In genomic region chr19:35628565-35629331, GRCh38 we compare ENCODE assay signal across 8 cellular contexts. TPM values are rescaled to one million over a fixed set of nuclear protein-coding genes. Genes with fewer than 3 reads are reported as not detected.
DNase-seq lines count a peak whose midpoint lies in the region; ATAC-seq and TF ChIP-seq lines count a peak whose summit lies in the region.

Gene RBM42, plus strand, starts transcription at chr19:35629036. Its CDS starts 118 bp downstream, at chr19:35629154.

- H3K4me3 Mint-ChIP-seq in activated T-cell treated with anti-CD3 and anti-CD28 coated beads, Interleukin-2, amount 50 U/mL, for 4 hours, result peak within 1 kb of the TSS; percentile 100

- CTCF ChIA-PET in Panc1 (lab: Charles Lee), result no interaction called here

- no peaks in the 10 kb centered on the region for H3K27me3 Mint-ChIP-seq in activated T-cell treated with anti-CD3 and anti-CD28 coated beads, Interleukin-2, amount 50 U/mL, for 4 hours (ENCODE audit: low read depth)

- H3K27me3 ChIP-seq in Panc1 (ENCODE audit: control insufficient read depth, insufficient read depth, low read length), result no peaks in the 10 kb centered on the region
- no peaks in the 10 kb centered on the region for H3K27me3 ChIP-seq in mucosa of stomach (ENCODE audit: control insufficient read depth, insufficient read depth, low read length)

- TF ChIP-seq CTCF in Panc1 (IDR thresholded peaks at IDR 0.05), result no peak

- BruUV-seq in Panc1 (replicated peaks; lab: Mats Ljungman, UMichigan), result no TSS peak

- intact Hi-C loops in Panc1 (cut with micrococcal nuclease; ENCODE audit: unreplicated experiment), result no loop called here

- H3K4me1 Mint-ChIP-seq in activated T-cell treated with anti-CD3 and anti-CD28 coated beads, Interleukin-2, amount 50 U/mL, for 4 hours (ENCODE audit: low read depth), result peaks cover 15% of the 10 kb centered on the region

- H3K9me3 Mint-ChIP-seq in activated T-cell treated with anti-CD3 and anti-CD28 coated beads, Interleukin-2, amount 50 U/mL, for 4 hours, result no peaks in the 10 kb centered on the region

- H3K4me3 ChIP-seq in Panc1 (ENCODE audit: low read depth in 2 of 2, low read length in 2 of 2) (peak within 1 kb of the TSS; percentile 84 to 99), mucosa of stomach (ENCODE audit: low read length) (peak within 1 kb of the TSS; percentile 94)

- H3K36me3 Mint-ChIP-seq in activated T-cell treated with anti-CD3 and anti-CD28 coated beads, Interleukin-2, amount 50 U/mL, for 4 hours (ENCODE audit: insufficient read depth), result peaks cover 17% of the 10 kb centered on the region

- H3K36me3 ChIP-seq in Panc1 (ENCODE audit: control insufficient read depth, insufficient read depth, low read length), result peaks cover 8% of the 10 kb centered on the region
- H3K36me3 ChIP-seq in mucosa of stomach (ENCODE audit: control insufficient read depth, insufficient read depth, low read length), result peaks cover 7% of the 10 kb centered on the region

- peak; percentile 99 for DNase-seq in DMS53 (lab: John Stamatoyannopoulos, UW)
- peak; percentile 88 for DNase-seq in KG1 (lab: John Stamatoyannopoulos, UW)
- peak; percentile 94 for DNase-seq in Panc1 (ENCODE audit: low read depth, low spot score)
- peak; percentile 97 for DNase-seq in activated T-cell treated with anti-CD3 and anti-CD28 coated beads, Interleukin-2, amount 50 U/mL, for 4 hours
- DNase-seq in erythroblast (lab: John Stamatoyannopoulos, UW), result peak; percentile 99
- peak; percentile 96 to 99 for DNase-seq in stimulated activated CD8-positive, alpha-beta memory T cell treated with anti-CD3 and anti-CD28 coated beads, Interleukin-7, amount 100 ng/mL, for 1 hour (ENCODE audit: low read depth in 2 of 2)

- in situ Hi-C loops in Panc1 (cut with HindIII; ENCODE audit: low pct_unique_long_range_greater_than_20kb, low sequenced_read_pairs), result no loop called here

- ATAC-seq in GM21723 (IDR thresholded peaks at IDR 0.05; ENCODE audit: unreplicated experiment), result peak; percentile 82
- peak; percentile 100 for ATAC-seq in Panc1
- ATAC-seq in activated T-cell treated with anti-CD3 and anti-CD28 coated beads, Interleukin-2, amount 50 U/mL, for 4 hours, result peak; percentile 100

- H3K9me3 ChIP-seq in Panc1 (ENCODE audit: control insufficient read depth, insufficient read depth, low read depth, low read length), result no peaks in the 10 kb centered on the region
- H3K9me3 ChIP-seq in mucosa of stomach (ENCODE audit: control insufficient read depth, low read length), result no peaks in the 10 kb centered on the region

- POLR2A ChIA-PET in Panc1 (lab: Charles Lee), result no interaction called here

- H3K4me1 ChIP-seq in Panc1 (ENCODE audit: control insufficient read depth, insufficient read depth, low read length) (peaks cover 4% of the 10 kb centered on the region; the same call in 1 of the 2 replicates), mucosa of stomach (ENCODE audit: control insufficient read depth, insufficient read depth, low read length) (peaks cover 5% of the 10 kb centered on the region)

- H3K27ac ChIP-seq in Panc1 (ENCODE audit: low read length), result peak within 1 kb of the TSS; percentile 93

- H3K9ac ChIP-seq in mucosa of stomach (ENCODE audit: low read length), result peak within 1 kb of the TSS; percentile 99

- peak; percentile 89 for TF ChIP-seq POLR2A in erythroblast (IDR thresholded peaks at IDR 0.05; ENCODE audit: low read length)

RNA-seq across cellular contexts. Expression of gene RBM42, which starts in this region (rescaled TPM):
- total RNA-seq in Panc1 (2021; ENCODE audit: unreplicated experiment), result 180 TPM
- polyA plus RNA-seq in Panc1 (2012; ENCODE audit: insufficient read length), result 207 TPM
- total RNA-seq in activated T-cell treated with anti-CD3 and anti-CD28 coated beads, Interleukin-2, amount 50 U/mL, for 4 hours, result 100 to 1,000 TPM; 136 to 153 (median 139) TPM

Comparison
In these comparisons a context has a peak if more than half of its experiments do, and no peak if none do; other contexts are left out.
1. Peak in every context shown above with its lines: DNase-seq, ATAC-seq, H3K4me3 ChIP-seq and H3K27ac ChIP-seq.